ENCODE assay signal across 8 cellular contexts in the genomic region with DNA sequence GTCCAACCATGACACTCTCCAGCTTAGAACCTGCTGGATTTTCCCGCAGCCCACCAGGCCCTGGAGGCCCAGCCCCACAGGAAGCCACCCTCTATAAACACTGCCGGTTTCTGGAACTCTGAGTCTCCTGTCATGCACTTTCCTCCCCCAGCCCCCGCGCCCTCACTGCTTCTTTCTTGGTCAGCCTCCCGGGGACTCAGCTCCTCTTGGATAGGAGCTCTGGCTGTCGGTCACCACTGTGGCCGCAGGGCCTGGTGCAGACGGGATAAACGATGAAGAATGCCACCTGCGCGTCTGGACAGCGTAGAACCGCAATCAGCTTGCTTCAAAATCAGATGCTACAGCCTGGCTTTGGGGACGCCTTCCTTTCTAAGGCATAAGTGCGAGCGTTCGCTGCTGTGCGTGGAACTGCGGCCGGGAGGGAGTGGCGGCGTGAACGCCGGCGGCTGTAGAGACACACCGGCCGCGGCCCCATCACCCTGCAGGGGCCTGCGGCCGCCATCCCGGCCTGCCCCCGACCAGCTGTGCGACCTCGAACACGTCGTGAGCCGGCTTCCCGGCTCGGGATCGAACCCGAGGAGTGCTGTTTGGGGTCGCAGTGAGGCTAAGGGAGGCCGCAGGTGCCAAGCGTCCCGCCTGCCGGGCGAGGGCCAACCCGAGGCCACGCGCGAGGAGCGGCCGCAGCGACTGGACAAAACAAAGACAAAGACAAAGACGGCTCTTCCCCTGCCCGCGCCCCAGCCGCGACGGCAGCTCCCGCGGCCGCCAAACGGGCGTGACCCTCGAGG. TPM values are rescaled to one million over a fixed set of nuclear protein-coding genes. Genes with fewer than 3 reads are reported as not detected.
DNase-seq lines count a peak whose midpoint lies in the region; ATAC-seq and TF ChIP-seq lines count a peak whose summit lies in the region.

No MANE protein-coding gene starts in this region.

- WGBS in trophoblast cell (ENCODE audit: extremely low coverage, insufficient coverage, insufficient read length), result no CpG with 5 or more reads among the region's 66 CpGs

- H3K79me2 ChIP-seq in DND-41 (ENCODE audit: insufficient read depth, low read length) (peaks cover 56% of the 10 kb centered on the region), trophoblast cell (ENCODE audit: control insufficient read depth, insufficient read depth, low read length, poor library complexity) (peaks cover 34% of the 10 kb centered on the region)

- H3K4ac ChIP-seq in trophoblast cell (ENCODE audit: low read depth, low read length), result peak overlapping the region; percentile 100

- H3K4me1 ChIP-seq in DND-41 (ENCODE audit: insufficient read depth, low read length) (peaks cover 59% of the 10 kb centered on the region), trophoblast cell (ENCODE audit: control insufficient read depth in 1 of 2, insufficient read depth in 2 of 2, low read length in 2 of 2) (peaks cover 30 to 37% of the 10 kb centered on the region in 2 experiments)

- H3K14ac ChIP-seq in trophoblast cell (ENCODE audit: low read length), result peak overlapping the region; percentile 99

- intact Hi-C loops in cardiac septum (cut with DNase I), result no loop called here

- peaks cover 49% of the 10 kb centered on the region for H4K20me1 ChIP-seq in DND-41 (ENCODE audit: insufficient read depth, low read length)

- peaks cover 19% of the 10 kb centered on the region for H3K27me3 ChIP-seq in DND-41 (ENCODE audit: insufficient read depth, low read length, poor library complexity)
- no peaks in the 10 kb centered on the region for H3K27me3 ChIP-seq in trophoblast cell (ENCODE audit: insufficient read depth, low read length)

- H3K9me3 ChIP-seq in DND-41 (ENCODE audit: insufficient read depth, low read length, severe bottlenecking) (no peaks in the 10 kb centered on the region), trophoblast cell (ENCODE audit: insufficient read depth, low read depth, low read length) (no peaks in the 10 kb centered on the region)

- peak overlapping the region; percentile 91 for H2BK120ac ChIP-seq in trophoblast cell (ENCODE audit: insufficient read depth, low read length, poor library complexity)

- H3K4me2 ChIP-seq in DND-41 (ENCODE audit: insufficient read depth, low read length), result peak overlapping the region; percentile 99
- H3K4me2 ChIP-seq in trophoblast cell (ENCODE audit: low read length), result peak overlapping the region; percentile 76

- peak overlapping the region; percentile 88 for H3K18ac ChIP-seq in trophoblast cell (ENCODE audit: low read length)

- peak overlapping the region; percentile 97 for H4K12ac ChIP-seq in trophoblast cell (ENCODE audit: low read depth, low read length)

- H3K36me3 Mint-ChIP-seq in activated naive CD4-positive, alpha-beta T cell treated with anti-CD3 and anti-CD28 coated beads, Interleukin-2, amount 50 U/mL, for 72 hours, result peaks cover 9 to 10% of the 10 kb centered on the region in 2 donors

- peaks cover 6% of the 10 kb centered on the region; the same call in 1 of the 2 replicates for H3K36me3 ChIP-seq in DND-41 (ENCODE audit: insufficient read depth, low read length)
- H3K36me3 ChIP-seq in trophoblast cell (ENCODE audit: control insufficient read depth in 1 of 2, insufficient read depth in 2 of 2, low read length in 2 of 2), result peaks cover 2 to 3% of the 10 kb centered on the region in 2 experiments

- no peak overlapping the region; the same call in 1 of the 2 replicates for H2AFZ ChIP-seq in DND-41 (ENCODE audit: low read depth, low read length)
- peak overlapping the region; percentile 61 for H2AFZ ChIP-seq in trophoblast cell (ENCODE audit: insufficient read depth, low read length, poor library complexity)

- peak overlapping the region; percentile 32 for H2BK12ac ChIP-seq in trophoblast cell (ENCODE audit: low read length)

- H3K4me3 ChIP-seq in DND-41 (ENCODE audit: low read depth in 1 of 2, low read length in 2 of 2) (peak overlapping the region; percentile 74 to 87), trophoblast cell (ENCODE audit: low read depth, low read length) (peak overlapping the region; percentile 95)

- H3K9ac ChIP-seq in DND-41 (ENCODE audit: low read depth, low read length) (peak overlapping the region; percentile 77), trophoblast cell (ENCODE audit: low read length) (peak overlapping the region; percentile 94)

- peak overlapping the region; percentile 90 for H4K91ac ChIP-seq in trophoblast cell (ENCODE audit: low read depth, low read length)

- DNase-seq in DND-41 (peak; percentile 35), HK-2 (ENCODE audit: unreplicated experiment) (peak; percentile 31), cardiac septum (ENCODE audit: low spot score) (peak; percentile 76), trophoblast cell (peak; percentile 68 to 69), cortex of kidney (lab: John Stamatoyannopoulos, UW) (no peak), AG08395 (ENCODE audit: low spot score) (no peak)
- no peak for DNase-seq in activated naive CD4-positive, alpha-beta T cell treated with anti-CD3 and anti-CD28 coated beads, Interleukin-2, amount 50 U/mL, for 72 hours (ENCODE audit: low spot score in 2 of 2)

- peak overlapping the region; percentile 88 for H2BK5ac ChIP-seq in trophoblast cell (ENCODE audit: low read depth, low read length, poor library complexity)

- H2AK5ac ChIP-seq in trophoblast cell (ENCODE audit: low read length), result peak overlapping the region; percentile 99

- H3K27ac ChIP-seq in DND-41 (ENCODE audit: low read length) (peak overlapping the region; percentile 64), trophoblast cell (ENCODE audit: low read depth, low read length) (peak overlapping the region; percentile 78)

- ATAC-seq in DND-41 (ENCODE audit: insufficient read depth, low read depth), result 0 out of 3 replicates have a peak, but pooled peaks have one; percentile 13
- ATAC-seq in activated naive CD4-positive, alpha-beta T cell treated with anti-CD3 and anti-CD28 coated beads, Interleukin-2, amount 50 U/mL, for 72 hours, result peak in 1 of 2 donors; percentile 2
- ATAC-seq in GM19397 (IDR thresholded peaks at IDR 0.05; ENCODE audit: unreplicated experiment), result no peak

- H3K79me1 ChIP-seq in trophoblast cell (ENCODE audit: low read length), result peaks cover 40% of the 10 kb centered on the region

- H3K23ac ChIP-seq in trophoblast cell (ENCODE audit: low read length), result no peak overlapping the region

- no peak for TF ChIP-seq CTCF in DND-41 (IDR thresholded peaks at IDR 0.05; ENCODE audit: borderline replicate concordance, extremely low read depth, low read length, poor library complexity, severe bottlenecking)

- H3K9me3 Mint-ChIP-seq in activated naive CD4-positive, alpha-beta T cell treated with anti-CD3 and anti-CD28 coated beads, Interleukin-2, amount 50 U/mL, for 72 hours, result no peaks in the 10 kb centered on the region

- peak overlapping the region; percentile 85 to 87 for H3K27ac Mint-ChIP-seq in activated naive CD4-positive, alpha-beta T cell treated with anti-CD3 and anti-CD28 coated beads, Interleukin-2, amount 50 U/mL, for 72 hours

- peak overlapping the region; percentile 82 for H4K8ac ChIP-seq in trophoblast cell (ENCODE audit: low read depth, low read length)

RNA-seq across cellular contexts. Expression of gene PTTG1IP, which starts 0.7 kb away (rescaled TPM):
- 10 to 100 TPM; 61.7 to 99.8 TPM for total RNA-seq in activated naive CD4-positive, alpha-beta T cell treated with anti-CD3 and anti-CD28 coated beads, Interleukin-2, amount 50 U/mL, for 72 hours
- 194 TPM for total RNA-seq in cardiac septum
- 258 and 262 TPM in 2 replicates for polyA plus RNA-seq in trophoblast cell (2013)

RNA-seq across cellular contexts. Expression of gene ITGB2, which starts 47.9 kb away (rescaled TPM):
- total RNA-seq in activated naive CD4-positive, alpha-beta T cell treated with anti-CD3 and anti-CD28 coated beads, Interleukin-2, amount 50 U/mL, for 72 hours, result 100 to 1,000 TPM; 151 to 272 TPM
- 11.5 TPM for total RNA-seq in cardiac septum
- 0.03 TPM in 2 replicates for polyA plus RNA-seq in trophoblast cell (2013)

RNA-seq across cellular contexts. Expression of gene SUMO3, which starts 54.9 kb away (rescaled TPM):
- total RNA-seq in activated naive CD4-positive, alpha-beta T cell treated with anti-CD3 and anti-CD28 coated beads, Interleukin-2, amount 50 U/mL, for 72 hours, result 10 to 100 TPM; 72.8 to 81.2 TPM
- total RNA-seq in cardiac septum, result 66.0 TPM
- 92.0 and 98.8 TPM in 2 replicates for polyA plus RNA-seq in trophoblast cell (2013)

Comparison
In these comparisons a context has a peak if more than half of its experiments do, and no peak if none do; other contexts are left out.
1. DNase-seq: peak in DND-41 (single experiment), HK-2 (single experiment), cardiac septum (single experiment) and trophoblast cell (2 of 2); none in activated naive CD4-positive, alpha-beta T cell treated with anti-CD3 and anti-CD28 coated beads, Interleukin-2, amount 50 U/mL, for 72 hours (0 of 2), cortex of kidney (single experiment) and AG08395 (single experiment).
2. RNA of gene ITGB2, which starts 47.9 kb away (total RNA-seq): 151 to 272 TPM in activated naive CD4-positive, alpha-beta T cell treated with anti-CD3 and anti-CD28 coated beads, Interleukin-2, amount 50 U/mL, for 72 hours; 11.5 TPM in cardiac septum (single experiment); every median in the first group is over 10 times any median in the second.